In genomic region chr17:50218071-50218759, GRCh38 we compare ENCODE assay signal across 15 cellular contexts. TPM values are rescaled to one million over a fixed set of nuclear protein-coding genes. Genes with fewer than 3 reads are reported as not detected.
DNase-seq lines count a peak whose midpoint lies in the region; ATAC-seq and TF ChIP-seq lines count a peak whose summit lies in the region.
"Had no signal": no experiment of that assay in that cellular context is flagged by ENCODE, and none has a peak within 500 bp of the region (broad histone marks: within the 10 kb centered on the region; RNA-seq: fewer than 3 reads in every experiment).

No MANE protein-coding gene starts in this region.

- DNase-seq in SK-N-SH (no peak), fibroblast of pulmonary artery (ENCODE audit: low read depth) (peak; percentile 58), osteoblast (ENCODE audit: insufficient read length, low spot score, missing footprints) (peak; percentile 30), uterus (no peak), T1000 (lab: John Stamatoyannopoulos, UW) (no peak), SKM-1 (lab: John Stamatoyannopoulos, UW; ENCODE audit: unreplicated experiment) (no peak)
- DNase-seq in activated CD4-positive, CD25-positive, alpha-beta regulatory T cell (lab: John Stamatoyannopoulos, UW): no peak
- DNase-seq: activated CD4-positive, alpha-beta memory T cell treated with anti-CD3 and anti-CD28 coated beads for 36 hours; activated naive CD4-positive, alpha-beta T cell treated with anti-CD3 and anti-CD28 coated beads, Interleukin-2, amount 50 U/mL, for 16 hours; DMS 273 treated with DMSO at 0.1 percent for 48 hours; immature natural killer cell; MM.1S; NCI-H510A treated with DMSO at 0.1 percent for 48 hours had no signal

- no peaks in the 10 kb centered on the region for H3K9me2 ChIP-seq in SK-N-SH

- TF ChIP-seq RAD21 in SK-N-SH (IDR thresholded peaks at IDR 0.05; ENCODE audit: low read length): no peak

- H3K4me3 ChIP-seq in SK-N-SH (ENCODE audit: low read depth in 2 of 2, low read length in 1 of 2) (no peak overlapping the region), fibroblast of pulmonary artery (replicated peaks; ENCODE audit: low read depth, low read length) (no peak overlapping the region), osteoblast (ENCODE audit: insufficient read depth, low read length) (peak overlapping the region; percentile 7), uterus (no peak overlapping the region)

- H3K27ac ChIP-seq in SK-N-SH (ENCODE audit: low read depth in 2 of 2, low read length in 1 of 2): peak overlapping the region; percentile 80 to 100
- peak overlapping the region; percentile 100 for H3K27ac ChIP-seq in osteoblast (ENCODE audit: low read depth, low read length)
- H3K27ac ChIP-seq in uterus: peak overlapping the region; percentile 79 to 98
- H3K27ac ChIP-seq: 22Rv1 had no signal

- H3K4me2 ChIP-seq in SK-N-SH (peak overlapping the region; percentile 76), osteoblast (ENCODE audit: insufficient read depth, low read length) (peak overlapping the region; percentile 88)

- H2AFZ ChIP-seq in SK-N-SH (ENCODE audit: low read depth) (peak overlapping the region; percentile 13; the same call in 1 of the 2 replicates), osteoblast (ENCODE audit: low read length) (no peak overlapping the region)

- POLR2A ChIA-PET in SK-N-SH (lab: Yijun Ruan, JAX): no interaction called here

- CTCF ChIA-PET in SK-N-SH (lab: Yijun Ruan, JAX): interaction anchor here (0.7 to 25.6 kb wide), 7 partner anchors 9 to 261 kb away, joined by 3 to 2150 read pairs (median 3); partner anchors contain the start of genes COL1A1, LRRC59, SGCA and TMEM92

- peak overlapping the region; percentile 81 for H3K9ac ChIP-seq in SK-N-SH

- H3K9me3 ChIP-seq in SK-N-SH (no peaks in the 10 kb centered on the region), osteoblast (ENCODE audit: low read depth, low read length) (no peaks in the 10 kb centered on the region), uterus (no peaks in the 10 kb centered on the region)

- intact Hi-C loops in uterus (cut with DNase I; ENCODE audit: low total_unique reads): no loop called here

- no peaks in the 10 kb centered on the region for H3K79me2 ChIP-seq in SK-N-SH (ENCODE audit: insufficient read depth)
- H3K79me2 ChIP-seq in osteoblast (ENCODE audit: insufficient read depth, low read length): peaks cover 5% of the 10 kb centered on the region

- TF ChIP-seq CTCF in SK-N-SH (IDR thresholded peaks at IDR 0.05): no peak
- TF ChIP-seq CTCF in fibroblast of pulmonary artery (IDR thresholded peaks at IDR 0.05; ENCODE audit: low read length, missing control alignments): no peak
- no peak for TF ChIP-seq CTCF in osteoblast (IDR thresholded peaks at IDR 0.05; ENCODE audit: extremely low read depth, low read depth, low read length)
- TF ChIP-seq CTCF in uterus (IDR thresholded peaks at IDR 0.05): no peak

- ATAC-seq in SK-N-SH treated with all-trans-retinoic acid at 6 μM for 48 hours: no peak

- H3K4me1 ChIP-seq in SK-N-SH (ENCODE audit: control insufficient read depth in 1 of 2, insufficient read depth in 2 of 2, low read depth in 1 of 2, low read length in 1 of 2) (peaks cover 7 to 68% of the 10 kb centered on the region in 2 experiments), osteoblast (ENCODE audit: insufficient read depth, low read length) (peaks cover 85% of the 10 kb centered on the region), uterus (peaks cover 17 to 20% of the 10 kb centered on the region in 2 donors)

- TF ChIP-seq EP300 in SK-N-SH (IDR thresholded peaks at IDR 0.05; ENCODE audit: borderline replicate concordance in 1 of 2, low read depth in 1 of 2, low read length in 1 of 2): no peak

- H3K36me3 ChIP-seq in SK-N-SH (replicated peaks in 1 of 2; ENCODE audit: control insufficient read depth in 1 of 2, insufficient read depth in 2 of 2, low read length in 1 of 2): no peaks in the 10 kb centered on the region
- no peaks in the 10 kb centered on the region for H3K36me3 ChIP-seq in osteoblast (ENCODE audit: insufficient read depth, low read length)
- no peaks in the 10 kb centered on the region for H3K36me3 ChIP-seq in uterus

- H4K20me1 ChIP-seq in SK-N-SH (ENCODE audit: insufficient read depth) (no peaks in the 10 kb centered on the region; the same call in 1 of the 2 replicates), osteoblast (ENCODE audit: insufficient read depth, low read length) (no peaks in the 10 kb centered on the region)

- TF ChIP-seq POLR2A in uterus (IDR thresholded peaks at IDR 0.05): no peak

- WGBS in SK-N-SH (ENCODE audit: low lambda C conversion rate): 38% methylated on average over 3 of the region's 3 CpGs

- H3K27me3 ChIP-seq in SK-N-SH (ENCODE audit: insufficient read depth) (no peaks in the 10 kb centered on the region), osteoblast (ENCODE audit: insufficient read depth, low read length) (no peaks in the 10 kb centered on the region), uterus (no peaks in the 10 kb centered on the region)

- H3F3A ChIP-seq in SK-N-SH (replicated peaks; ENCODE audit: insufficient read depth): peaks cover 69% of the 10 kb centered on the region

TF ChIP-seq in SK-N-SH, 30 proteins besides CTCF, POLR2A, EP300 and RAD21:
- TF ChIP-seq PBX3 (IDR thresholded peaks at IDR 0.05) (0 out of 2 replicates have a peak, but pooled peaks have one; percentile 4), ELF1 (IDR thresholded peaks at IDR 0.05) (no peak)

TF ChIP-seq in SK-N-SH treated with all-trans-retinoic acid at 6 μM for 48 hours, 23 proteins besides CTCF, POLR2A, EP300 and RAD21:
- no peak for TF ChIP-seq CSRNP3 (CRISPR knock-in tag; IDR thresholded peaks at IDR 0.05)
- TF ChIP-seq TOX (CRISPR knock-in tag; IDR thresholded peaks at IDR 0.05; ENCODE audit: borderline replicate concordance): no peak
- TF ChIP-seq OSR1 (CRISPR knock-in tag; IDR thresholded peaks at IDR 0.05): no peak
- no peak for TF ChIP-seq ZFP3 (CRISPR knock-in tag; IDR thresholded peaks at IDR 0.05)
- TF ChIP-seq ARNTL (CRISPR knock-in tag; IDR thresholded peaks at IDR 0.05; ENCODE audit: borderline replicate concordance, low read depth): no peak
- TF ChIP-seq ZC3H10 (CRISPR knock-in tag; IDR thresholded peaks at IDR 0.05): no peak
- TF ChIP-seq PPARA (CRISPR knock-in tag; IDR thresholded peaks at IDR 0.05; ENCODE audit: borderline replicate concordance): no peak
- no peak for TF ChIP-seq POU6F1 (CRISPR knock-in tag; IDR thresholded peaks at IDR 0.05; ENCODE audit: borderline replicate concordance, low read depth)
- TF ChIP-seq BACH2 (CRISPR knock-in tag; IDR thresholded peaks at IDR 0.05; ENCODE audit: borderline replicate concordance): no peak
- no peak for TF ChIP-seq ESRRG (CRISPR knock-in tag; IDR thresholded peaks at IDR 0.05)
- TF ChIP-seq SNAI2 (CRISPR knock-in tag; IDR thresholded peaks at IDR 0.05): no peak

RNA-seq across cellular contexts. Expression of gene COL1A1, which starts 16.8 kb away (rescaled TPM):
- 265 and 1,461 TPM in 2 replicates for polyA plus RNA-seq in SK-N-SH (2012; rRNA removed)
- 757 and 1,045 TPM in 2 replicates for polyA plus RNA-seq in SK-N-SH (2012; cell fraction: cytosol; rRNA removed)
- polyA plus RNA-seq in SK-N-SH (2012; cell fraction: nucleus; rRNA removed): 2,732 and 4,628 TPM in 2 replicates
- total RNA-seq in osteoblast (6,718 and 8,987 TPM in 2 replicates), uterus (1,000 to 10,000 TPM in 1 of 4 donors, 100 to 1,000 TPM in 2, 10 to 100 TPM in 1; 59.4 to 4,880 (median 491) TPM)
- polyA plus RNA-seq: immature natural killer cell had no signal

RNA-seq across cellular contexts. Expression of gene SGCA, which starts 52.4 kb away (rescaled TPM):
- polyA plus RNA-seq in SK-N-SH (2012; rRNA removed): 0.29 TPM in 1 of 2 replicates, not detected in the other
- 0.04 and 0.07 TPM in 2 replicates for polyA plus RNA-seq in SK-N-SH (2012; cell fraction: cytosol; rRNA removed)
- polyA plus RNA-seq in SK-N-SH (2012; cell fraction: nucleus; rRNA removed): 0.11 and 0.15 TPM in 2 replicates
- total RNA-seq in osteoblast: 0.29 TPM in 1 of 2 replicates, not detected in the other
- total RNA-seq in uterus: 100 to 1,000 TPM in 1 of 4 donors, 10 to 100 TPM in 1, under 1 TPM in 1, not detected in 1; 0.90 to 119 (median 19.6) TPM
- polyA plus RNA-seq: immature natural killer cell had no signal

RNA-seq across cellular contexts. Expression of gene TMEM92, which starts 56.1 kb away (rescaled TPM):
- 0.28 and 0.46 TPM in 2 replicates for polyA plus RNA-seq in SK-N-SH (2012; rRNA removed)
- 0.06 and 0.16 TPM in 2 replicates for polyA plus RNA-seq in SK-N-SH (2012; cell fraction: cytosol; rRNA removed)
- 0.15 and 0.20 TPM in 2 replicates for polyA plus RNA-seq in SK-N-SH (2012; cell fraction: nucleus; rRNA removed)
- total RNA-seq in osteoblast: under 0.01 and 0.36 TPM in 2 replicates
- total RNA-seq in uterus: under 1 TPM in 2 of 4 donors, not detected in 2; 0.07 to 0.91 TPM
- polyA plus RNA-seq: immature natural killer cell had no signal

Comparison
In these comparisons a context has a peak if more than half of its experiments do, and no peak if none do; other contexts are left out.
1. DNase-seq: peak in fibroblast of pulmonary artery (single experiment) and osteoblast (single experiment); none in SK-N-SH (single experiment), uterus (0 of 2), T1000 (single experiment), activated CD4-positive, CD25-positive, alpha-beta regulatory T cell (0 of 4) and SKM-1 (single experiment).
2. Peak in every context shown above with its lines, with median percentiles within 50 percentile points of each other: H3K27ac ChIP-seq.